ENCODE assay signal across 9 cellular contexts in the genomic region with DNA sequence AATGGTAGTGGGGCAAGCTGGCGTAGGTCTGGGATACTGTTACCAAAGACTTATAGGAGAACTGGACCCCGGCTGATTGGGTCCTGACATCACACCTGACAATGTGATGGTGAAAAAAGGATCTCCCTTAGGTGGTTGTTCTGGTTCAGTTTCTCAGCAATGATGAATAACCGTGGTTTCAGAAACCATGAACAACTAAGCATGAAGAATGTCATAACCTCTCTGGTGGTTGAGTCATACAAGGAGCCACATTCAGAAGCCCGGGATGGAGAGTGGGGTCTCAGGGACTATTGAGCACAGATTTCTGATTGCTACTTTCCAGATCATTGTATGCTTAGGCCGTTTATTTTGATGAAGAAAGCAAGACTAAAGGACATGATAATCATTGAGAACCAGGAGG. TPM values are rescaled to one million over a fixed set of nuclear protein-coding genes. Genes with fewer than 3 reads are reported as not detected.
DNase-seq lines count a peak whose midpoint lies in the region; ATAC-seq and TF ChIP-seq lines count a peak whose summit lies in the region.
"Had no signal": no experiment of that assay in that cellular context is flagged by ENCODE, and none has a peak within 500 bp of the region (broad histone marks: within the 10 kb centered on the region; RNA-seq: fewer than 3 reads in every experiment).

No MANE protein-coding gene starts in this region.

- H3K9me3 ChIP-seq in T-helper 17 cell (ENCODE audit: control insufficient read depth, low read length, poor library complexity, severe bottlenecking), result no peaks in the 10 kb centered on the region

- TF ChIP-seq CTCF in coronary artery (IDR thresholded peaks at IDR 0.05), result no peak

- no peak overlapping the region for H3K4me3 ChIP-seq in coronary artery

- H3K4me1 Mint-ChIP-seq in T-helper 17 cell, result peaks cover 23% of the 10 kb centered on the region

- DNase-seq in fibroblast of peridontal ligament (ENCODE audit: extremely low read depth) (peak; percentile 27), T-helper 17 cell (no peak), foreskin melanocyte (no peak), NCI-H774 (lab: John Stamatoyannopoulos, UW) (no peak), coronary artery (ENCODE audit: low spot score) (no peak)
- DNase-seq: left cardiac atrium had no signal

- no peak overlapping the region for H3K4me3 Mint-ChIP-seq in T-helper 17 cell

- H3K27ac Mint-ChIP-seq in T-helper 17 cell, result no peak overlapping the region

- H3K27ac ChIP-seq in coronary artery, result no peak overlapping the region

- no peak for TF ChIP-seq POLR2A in GM18505 (IDR thresholded peaks at IDR 0.05; ENCODE audit: borderline replicate concordance, extremely low read depth, insufficient read depth, insufficient read length)

- H3K36me3 Mint-ChIP-seq in T-helper 17 cell (ENCODE audit: low read depth), result no peaks in the 10 kb centered on the region

- ATAC-seq in GM18505 (IDR thresholded peaks at IDR 0.05; ENCODE audit: unreplicated experiment) (peak; percentile 56), GM21619 (IDR thresholded peaks at IDR 0.05; ENCODE audit: unreplicated experiment) (peak; percentile 61), HG03575 (IDR thresholded peaks at IDR 0.05; ENCODE audit: extremely low read depth, insufficient number of reproducible peaks, low FRiP score, unreplicated experiment) (peak; percentile 48), T-helper 17 cell (no peak)
- ATAC-seq: left cardiac atrium had no signal

- no peaks in the 10 kb centered on the region for H3K27me3 Mint-ChIP-seq in T-helper 17 cell

RNA-seq across cellular contexts. Expression of gene GPR160, which starts 17.4 kb away (rescaled TPM):
- 1 to 10 TPM; 2.3 to 4.5 TPM for total RNA-seq in T-helper 17 cell
